1 cellular context compared by ENCODE assay signal in the genomic region with DNA sequence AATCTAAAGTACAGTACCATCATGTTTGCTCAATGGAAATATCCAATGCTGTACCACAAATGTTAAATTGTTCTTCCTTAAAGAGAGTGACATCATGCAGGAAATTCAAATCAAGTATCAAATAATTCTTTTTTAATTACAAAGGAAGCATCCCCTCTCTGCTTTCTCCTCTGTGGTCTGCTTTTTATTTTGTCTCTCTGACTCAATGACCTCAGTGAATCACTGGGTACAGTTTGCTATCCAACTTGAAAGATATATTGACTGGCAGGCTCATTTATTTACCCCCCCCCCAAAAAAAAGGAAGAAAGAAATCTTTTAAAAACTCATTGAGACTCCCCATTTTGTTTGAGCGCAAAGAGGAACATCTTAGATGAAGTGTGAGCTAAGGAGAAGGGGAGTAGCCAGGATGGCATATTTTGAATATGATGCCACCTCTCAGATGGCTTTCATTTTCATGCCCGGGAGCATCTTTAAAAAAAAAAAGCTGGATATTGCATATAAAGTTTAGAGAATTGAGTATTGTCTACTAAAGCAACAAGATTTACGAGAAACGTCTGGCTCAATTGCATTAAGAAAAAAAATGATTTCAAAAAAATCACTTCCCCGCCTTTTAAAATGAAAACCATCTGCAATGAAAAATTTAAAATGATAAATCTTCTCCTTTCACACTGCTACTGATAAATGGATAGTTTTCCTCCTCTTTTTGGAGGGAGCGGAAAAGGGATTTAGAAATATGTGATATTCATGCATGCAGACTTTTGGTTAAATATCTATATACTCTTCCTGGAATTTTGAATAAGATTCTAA.
TF ChIP-seq lines count a peak whose summit lies in the region.

No MANE protein-coding gene starts in this region.

TF ChIP-seq in SK-N-SH, 30 proteins besides CTCF, POLR2A, EP300 and RAD21 (continued from another document):
- peak; percentile 27; the same call in 1 of the 2 replicates for TF ChIP-seq FOSL2 (IDR thresholded peaks at IDR 0.05; ENCODE audit: borderline replicate concordance, low read depth)
- TF ChIP-seq MAX (IDR thresholded peaks at IDR 0.05; ENCODE audit: low read depth): no peak
- TF ChIP-seq GABPA (IDR thresholded peaks at IDR 0.05; ENCODE audit: low read depth): no peak
- peak; percentile 21; the same call in 1 of the 2 replicates for TF ChIP-seq GATA2 (CRISPR knock-in tag; IDR thresholded peaks at IDR 0.05)
- peak; percentile 35 for TF ChIP-seq JUND (IDR thresholded peaks at IDR 0.05)
- peak; percentile 4; the same call in 1 of the 2 replicates for TF ChIP-seq NFIC (IDR thresholded peaks at IDR 0.05; ENCODE audit: borderline replicate concordance)
- peak; percentile 59 for TF ChIP-seq TCF12 (IDR thresholded peaks at IDR 0.05)
TF ChIP-seq in SK-N-SH: peak in this region for 7.
